ENCODE assay signal across 9 cellular contexts in the genomic region with DNA sequence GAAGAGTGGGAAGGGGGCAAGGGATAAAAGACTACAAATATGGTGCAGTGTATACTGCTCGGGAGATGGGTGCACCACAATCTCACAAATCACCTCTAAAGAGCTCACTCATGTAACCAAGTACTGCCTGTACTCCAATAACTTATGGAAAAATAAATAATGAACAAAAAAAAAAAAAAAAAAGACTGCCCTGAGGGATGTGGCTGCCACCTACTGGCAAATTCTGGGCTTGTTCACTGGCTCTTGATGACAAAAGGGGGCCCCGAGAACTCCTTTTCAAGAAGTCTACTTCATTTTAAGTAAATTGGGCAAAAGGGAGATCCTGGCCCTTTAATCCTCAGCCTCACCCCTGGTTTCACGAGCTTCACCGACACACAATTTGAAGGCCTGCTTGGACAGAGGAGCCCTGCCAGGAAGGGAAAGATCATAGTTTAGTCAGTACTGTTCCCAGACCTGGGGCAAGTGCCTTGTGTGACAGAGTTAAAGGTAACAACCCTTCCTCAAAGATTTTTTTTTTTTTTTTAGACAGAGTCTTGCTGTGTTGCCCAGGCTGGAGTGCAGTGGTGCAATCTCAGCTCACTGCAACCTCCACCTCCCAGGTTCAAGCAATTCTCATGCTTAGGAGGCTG. TPM values are rescaled to one million over a fixed set of nuclear protein-coding genes. Genes with fewer than 3 reads are reported as not detected.
DNase-seq lines count a peak whose midpoint lies in the region; ATAC-seq lines count a peak whose summit lies in the region.
"Had no signal": no experiment of that assay in that cellular context is flagged by ENCODE, and none has a peak within 500 bp of the region (broad histone marks: within the 10 kb centered on the region; RNA-seq: fewer than 3 reads in every experiment).

No MANE protein-coding gene starts in this region.

- H3K9me3 Mint-ChIP-seq in activated CD4-positive, alpha-beta T cell treated with anti-CD3 and anti-CD28 coated beads, Interleukin-2, amount 10 ng/mL, durations not matched to agents 7 days and 5 days, result no peaks in the 10 kb centered on the region
- H3K9me3 Mint-ChIP-seq: activated naive CD8-positive, alpha-beta T cell treated with anti-CD3 and anti-CD28 coated beads, Interleukin-2, amount 10 ng/mL, durations not matched to agents 7 days and 5 days had no signal

- CTCF ChIA-PET in activated CD4-positive, alpha-beta T cell treated with anti-CD3 and anti-CD28 coated beads, Interleukin-2, amount 10 ng/mL, durations not matched to agents 7 days and 5 days (lab: Charles Lee), result interaction anchor here (0.6 to 1.6 kb wide), 7 partner anchors 9 to 179 kb away, joined by 3 to 6 read pairs (median 4); no protein-coding TSS in a partner anchor

- POLR2A ChIA-PET in activated CD4-positive, alpha-beta T cell treated with anti-CD3 and anti-CD28 coated beads, Interleukin-2, amount 10 ng/mL, durations not matched to agents 7 days and 5 days (lab: Charles Lee), result no interaction called here

- DNase-seq in COLO829 (ENCODE audit: low spot score), result peak; percentile 24
- DNase-seq in HCEC 1CT, result peak; percentile 38
- peak; percentile 13 for DNase-seq in activated CD4-positive, alpha-beta T cell treated with anti-CD3 and anti-CD28 coated beads, Interleukin-2, amount 10 ng/mL, durations not matched to agents 7 days and 5 days
- DNase-seq in kidney tubule cell (ENCODE audit: low spot score), result peak; percentile 21
- DNase-seq: activated naive CD8-positive, alpha-beta T cell treated with anti-CD3 and anti-CD28 coated beads, Interleukin-2, amount 10 ng/mL, durations not matched to agents 7 days and 5 days had no signal

- H3K4me1 Mint-ChIP-seq in activated CD4-positive, alpha-beta T cell treated with anti-CD3 and anti-CD28 coated beads, Interleukin-2, amount 10 ng/mL, durations not matched to agents 7 days and 5 days, result peaks cover 25% of the 10 kb centered on the region

- ATAC-seq in HG03571 (IDR thresholded peaks at IDR 0.05; ENCODE audit: unreplicated experiment) (no peak), GM21528 (IDR thresholded peaks at IDR 0.05; ENCODE audit: low FRiP score, unreplicated experiment) (no peak), HG03354 (IDR thresholded peaks at IDR 0.05; ENCODE audit: poor library complexity, severe bottlenecking, unreplicated experiment) (no peak), HG02885 (IDR thresholded peaks at IDR 0.05; ENCODE audit: poor library complexity, unreplicated experiment) (no peak)

- H3K4me3 Mint-ChIP-seq in activated CD4-positive, alpha-beta T cell treated with anti-CD3 and anti-CD28 coated beads, Interleukin-2, amount 10 ng/mL, durations not matched to agents 7 days and 5 days, result no peak overlapping the region
- H3K4me3 Mint-ChIP-seq: activated naive CD8-positive, alpha-beta T cell treated with anti-CD3 and anti-CD28 coated beads, Interleukin-2, amount 10 ng/mL, durations not matched to agents 7 days and 5 days had no signal

- H3K36me3 Mint-ChIP-seq in activated CD4-positive, alpha-beta T cell treated with anti-CD3 and anti-CD28 coated beads, Interleukin-2, amount 10 ng/mL, durations not matched to agents 7 days and 5 days (ENCODE audit: low read depth), result peaks cover 61% of the 10 kb centered on the region

- no peaks in the 10 kb centered on the region for H3K27me3 Mint-ChIP-seq in activated CD4-positive, alpha-beta T cell treated with anti-CD3 and anti-CD28 coated beads, Interleukin-2, amount 10 ng/mL, durations not matched to agents 7 days and 5 days
- H3K27me3 Mint-ChIP-seq: activated naive CD8-positive, alpha-beta T cell treated with anti-CD3 and anti-CD28 coated beads, Interleukin-2, amount 10 ng/mL, durations not matched to agents 7 days and 5 days had no signal

- H3K27ac Mint-ChIP-seq in activated CD4-positive, alpha-beta T cell treated with anti-CD3 and anti-CD28 coated beads, Interleukin-2, amount 10 ng/mL, durations not matched to agents 7 days and 5 days, result no peak overlapping the region
- H3K27ac Mint-ChIP-seq: activated naive CD8-positive, alpha-beta T cell treated with anti-CD3 and anti-CD28 coated beads, Interleukin-2, amount 10 ng/mL, durations not matched to agents 7 days and 5 days had no signal

RNA-seq across cellular contexts. Expression of a gene that starts 26.1 kb away (rescaled TPM):
- total RNA-seq in activated CD4-positive, alpha-beta T cell treated with anti-CD3 and anti-CD28 coated beads, Interleukin-2, amount 10 ng/mL, durations not matched to agents 7 days and 5 days, result 1 to 10 TPM; 5.1 to 5.2 TPM

RNA-seq across cellular contexts. Expression of a gene that starts 47.5 kb away (rescaled TPM):
- 100 to 1,000 TPM; 137 to 141 TPM for total RNA-seq in activated CD4-positive, alpha-beta T cell treated with anti-CD3 and anti-CD28 coated beads, Interleukin-2, amount 10 ng/mL, durations not matched to agents 7 days and 5 days
